Comparison of ENCODE assay signal across 22 cellular contexts in genomic region chr16:26605872-26606271, GRCh38.
DNase-seq lines count a peak whose midpoint lies in the region; ATAC-seq and FAIRE-seq lines count a peak whose summit lies in the region.
"Had no signal": no experiment of that assay in that cellular context is flagged by ENCODE, and none has a peak within 500 bp of the region (broad histone marks: within the 10 kb centered on the region; RNA-seq: fewer than 3 reads in every experiment).

No MANE protein-coding gene starts in this region.

- peak; percentile 16 for ATAC-seq in activated CD4-positive, alpha-beta T cell treated with anti-CD3 and anti-CD28 coated beads for 36 hours
- ATAC-seq in GM19397 (IDR thresholded peaks at IDR 0.05; ENCODE audit: unreplicated experiment), result no peak
- ATAC-seq: heart right ventricle; left lung; natural killer cell treated with Interleukin-12 subunit alpha and Interleukin-12 subunit beta and Interleukin-15 and Interleukin-18, amount 100 ng/mL, for 72 hours; sciatic nerve had no signal

- peaks cover 29% of the 10 kb centered on the region for H3K27me3 Mint-ChIP-seq in activated CD4-positive, alpha-beta T cell treated with anti-CD3 and anti-CD28 coated beads for 36 hours

- H3K4me1 Mint-ChIP-seq in activated CD4-positive, alpha-beta T cell treated with anti-CD3 and anti-CD28 coated beads for 36 hours, result peaks cover 26% of the 10 kb centered on the region
- H3K4me1 Mint-ChIP-seq: B cell, mesothelial cell of epicardium had no signal

- POLR2A ChIA-PET in activated CD4-positive, alpha-beta T cell treated with anti-CD3 and anti-CD28 coated beads for 36 hours (lab: Charles Lee), result no interaction called here

- FAIRE-seq in GM19239 (lab: Jason Lieb, UNC), result no peak
- FAIRE-seq: A204.1, bronchial epithelial cell, urothelium cell line had no signal

- no peaks in the 10 kb centered on the region for H3K9me3 Mint-ChIP-seq in activated CD4-positive, alpha-beta T cell treated with anti-CD3 and anti-CD28 coated beads for 36 hours (ENCODE audit: low read depth)
- H3K9me3 Mint-ChIP-seq: mesothelial cell of epicardium; natural killer cell treated with Interleukin-12 subunit alpha and Interleukin-12 subunit beta and Interleukin-15 and Interleukin-18, amount 100 ng/mL, for 72 hours had no signal

- H3K36me3 Mint-ChIP-seq in activated CD4-positive, alpha-beta T cell treated with anti-CD3 and anti-CD28 coated beads for 36 hours (ENCODE audit: low read depth), result no peaks in the 10 kb centered on the region
- H3K36me3 Mint-ChIP-seq: mesothelial cell of epicardium; natural killer cell treated with Interleukin-12 subunit alpha and Interleukin-12 subunit beta and Interleukin-15 and Interleukin-18, amount 100 ng/mL, for 72 hours had no signal

- no peak overlapping the region for H3K27ac Mint-ChIP-seq in activated CD4-positive, alpha-beta T cell treated with anti-CD3 and anti-CD28 coated beads for 36 hours
- H3K27ac Mint-ChIP-seq: B cell; mesothelial cell of epicardium; natural killer cell treated with Interleukin-12 subunit alpha and Interleukin-12 subunit beta and Interleukin-15 and Interleukin-18, amount 100 ng/mL, for 72 hours had no signal

- intact Hi-C loops in activated CD4-positive, alpha-beta T cell treated with anti-CD3 and anti-CD28 coated beads for 36 hours (cut with DNase I, micrococcal nuclease), result no loop called here

- DNase-seq in activated CD4-positive, alpha-beta T cell treated with anti-CD3 and anti-CD28 coated beads for 36 hours, result no peak
- no peak for DNase-seq in activated CD4-positive, alpha-beta T cell treated with anti-CD3 and anti-CD28 coated beads, Interleukin-2, amount 50 U/mL, for 48 hours
- peak; percentile 15 for DNase-seq in NCI-H1436 treated with DMSO at 0.1 percent for 48 hours (lab: John Stamatoyannopoulos, UW)
- DNase-seq in NCI-H748 treated with DMSO at 0.1 percent for 48 hours (lab: John Stamatoyannopoulos, UW), result peak; percentile 56
- peak; percentile 13 for DNase-seq in left kidney (ENCODE audit: low read depth, low spot score)
- DNase-seq in stimulated activated CD4-positive, alpha-beta T cell treated with anti-CD3 and anti-CD28 coated beads, Interleukin-1b, Interleukin-23, amount 100 ng/mL, for 48 hours, result no peak
- no peak for DNase-seq in GM19239 (ENCODE audit: insufficient read length, low spot score)
- DNase-seq: Calu3; heart right ventricle; IMR-90; left lung; NCI-H1930; Peyer's patch; stimulated activated CD4-positive, alpha-beta T cell treated with anti-CD3 and anti-CD28 coated beads, Interleukin-15, amount 100 ng/mL, for 24 hours had no signal

- CTCF ChIA-PET in activated CD4-positive, alpha-beta T cell treated with anti-CD3 and anti-CD28 coated beads for 36 hours (lab: Charles Lee), result interaction anchor here (0.6 to 2.1 kb wide), 3 partner anchors 12 to 40 kb away, joined by 3 to 7 read pairs (median 5); no protein-coding TSS in a partner anchor

- H3K4me3 Mint-ChIP-seq in activated CD4-positive, alpha-beta T cell treated with anti-CD3 and anti-CD28 coated beads for 36 hours, result no peak overlapping the region
- H3K4me3 Mint-ChIP-seq: B cell; mesothelial cell of epicardium; natural killer cell treated with Interleukin-12 subunit alpha and Interleukin-12 subunit beta and Interleukin-15 and Interleukin-18, amount 100 ng/mL, for 72 hours had no signal

Comparison
In these comparisons a context has a peak if more than half of its experiments do, and no peak if none do; other contexts are left out.
1. DNase-seq: peak in NCI-H1436 treated with DMSO at 0.1 percent for 48 hours (single experiment), NCI-H748 treated with DMSO at 0.1 percent for 48 hours (single experiment) and left kidney (single experiment); none in activated CD4-positive, alpha-beta T cell treated with anti-CD3 and anti-CD28 coated beads for 36 hours (single experiment), activated CD4-positive, alpha-beta T cell treated with anti-CD3 and anti-CD28 coated beads, Interleukin-2, amount 50 U/mL, for 48 hours (0 of 2), stimulated activated CD4-positive, alpha-beta T cell treated with anti-CD3 and anti-CD28 coated beads, Interleukin-1b, Interleukin-23, amount 100 ng/mL, for 48 hours (single experiment) and GM19239 (single experiment).